Comparison of ENCODE assay signal across 33 cellular contexts in genomic region chr2:576292-576691, GRCh38.
"Had no signal": no experiment of that assay in that cellular context is flagged by ENCODE, and none has a peak within 500 bp of the region (broad histone marks: within the 10 kb centered on the region; RNA-seq: fewer than 3 reads in every experiment).

No MANE protein-coding gene starts in this region.

- ATAC-seq: activated naive CD4-positive, alpha-beta T cell treated with anti-CD3 and anti-CD28 coated beads, Interleukin-2, amount 50 U/mL, for 72 hours; activated naive CD8-positive, alpha-beta T cell treated with anti-CD3 and anti-CD28 coated beads, Interleukin-2, amount 50 U/mL, for 24 hours; activated T-cell treated with anti-CD3 and anti-CD28 coated beads, Interleukin-2, amount 50 U/mL, for 4 hours; activated T-cell treated with anti-CD3 and anti-CD28 coated beads, Interleukin-2, amount 50 U/mL, for 72 hours; activated T-helper 17 cell treated with anti-CD3 and anti-CD28 coated beads, Interleukin-2, amount 50 U/mL, for 72 hours; body of pancreas had no signal

- FAIRE-seq: astrocyte, bronchial epithelial cell had no signal

- H3K27ac ChIP-seq: adrenal gland, ascending aorta, body of pancreas, brain microvascular endothelial cell, breast epithelium, cardiac muscle cell had no signal

- H3K27me3 ChIP-seq: adrenal gland, ascending aorta, body of pancreas, brain microvascular endothelial cell, breast epithelium had no signal

- H3K36me3 ChIP-seq: adrenal gland, ascending aorta, brain microvascular endothelial cell, breast epithelium, cardiac muscle cell had no signal

- H3K4me1 ChIP-seq: adrenal gland, ascending aorta, body of pancreas, breast epithelium had no signal

- DNase-seq: activated effector memory CD4-positive, alpha-beta T cell treated with anti-CD3 and anti-CD28 coated beads, Interleukin-2, amount 50 U/mL, for 16 hours; activated effector memory CD4-positive, alpha-beta T cell treated with Interleukin-2 at 50 U/mL for 16 hours; activated gamma-delta T cell; activated gamma-delta T cell treated with Interleukin-2 at 50 U/mL for 16 hours; activated naive CD4-positive, alpha-beta T cell; activated naive CD4-positive, alpha-beta T cell treated with anti-CD3 and anti-CD28 coated beads for 36 hours; activated naive CD4-positive, alpha-beta T cell treated with anti-CD3 and anti-CD28 coated beads, Interleukin-2, amount 10 ng/mL, durations not matched to agents 7 days and 5 days; activated naive CD4-positive, alpha-beta T cell treated with anti-CD3 and anti-CD28 coated beads, Interleukin-2, amount 50 U/mL, for 16 hours; activated naive CD4-positive, alpha-beta T cell treated with Interleukin-2 at 50 U/mL for 16 hours; activated naive CD8-positive, alpha-beta T cell treated with anti-CD3 and anti-CD28 coated beads for 36 hours; activated naive CD8-positive, alpha-beta T cell treated with anti-CD3 and anti-CD28 coated beads, Interleukin-2, amount 10 ng/mL, durations not matched to agents 7 days and 5 days; activated naive CD8-positive, alpha-beta T cell treated with anti-CD3 and anti-CD28 coated beads, Interleukin-2, amount 50 U/mL, for 24 hours; activated T-cell treated with anti-CD3 and anti-CD28 coated beads, Interleukin-2, amount 50 U/mL, for 24 hours; activated T-cell treated with anti-CD3 and anti-CD28 coated beads, Interleukin-2, amount 50 U/mL, for 4 hours; activated T-cell treated with anti-CD3 and anti-CD28 coated beads, Interleukin-2, amount 50 U/mL, for 48 hours; activated T-cell treated with anti-CD3 and anti-CD28 coated beads, Interleukin-2, amount 50 U/mL, for 72 hours; amniotic stem cell; amygdala; anterior cingulate cortex; aorta; body of pancreas; brain microvascular endothelial cell; caudate nucleus; central memory CD4-positive, alpha-beta T cell; cerebellar nuclear complex had no signal

- H3K4me3 ChIP-seq: adrenal gland, ascending aorta, body of pancreas, breast epithelium, cardiac muscle cell had no signal

- H3K9me3 ChIP-seq: breast epithelium had no signal
